In genomic region chr19:39435499-39436349, GRCh38 we compare ENCODE assay signal across 1 cellular context.
TF ChIP-seq lines count a peak whose summit lies in the region.

Gene RPS16, minus strand, starts transcription at chr19:39435949. Its CDS starts 54 bp downstream, at chr19:39435895.

TF ChIP-seq in HepG2, 621 proteins besides CTCF, POLR2A, EP300 and RAD21 (continued from another document and continues in another):
- no peak for TF ChIP-seq SNAPC4 (CRISPR knock-in tag; IDR thresholded peaks at IDR 0.05)
- no peak for TF ChIP-seq ZNF746 (CRISPR knock-in tag; IDR thresholded peaks at IDR 0.05)
- no peak; the same call in 1 of the 2 replicates for TF ChIP-seq ZMYM3 (CRISPR knock-in tag; IDR thresholded peaks at IDR 0.05)
- peak; percentile 72 for TF ChIP-seq ZNF160 (CRISPR knock-in tag; IDR thresholded peaks at IDR 0.05)
- peak; percentile 71; the same call in 1 of the 2 replicates for TF ChIP-seq ATF3 (CRISPR knock-in tag; IDR thresholded peaks at IDR 0.05)
- TF ChIP-seq GTF3A (CRISPR knock-in tag; conservative IDR thresholded peaks at IDR 0.05) = peak; percentile 96; the same call in 1 of the 2 replicates
- no peak for TF ChIP-seq FOXA1 (IDR thresholded peaks at IDR 0.05)
- no peak for TF ChIP-seq FOXA1 (CRISPR knock-in tag; IDR thresholded peaks at IDR 0.05)
- TF ChIP-seq FUBP1 (CRISPR knock-in tag; IDR thresholded peaks at IDR 0.05; ENCODE audit: borderline replicate concordance) = no peak
- TF ChIP-seq ZNF530 (CRISPR knock-in tag; IDR thresholded peaks at IDR 0.05; ENCODE audit: low read depth) = no peak
- no peak for TF ChIP-seq ZBTB33 (CRISPR knock-in tag; IDR thresholded peaks at IDR 0.05)
- no peak for TF ChIP-seq NFIB (CRISPR knock-in tag; IDR thresholded peaks at IDR 0.05; ENCODE audit: borderline replicate concordance)
- no peak for TF ChIP-seq ZNF33B (CRISPR knock-in tag; IDR thresholded peaks at IDR 0.05)
- peak; percentile 100 for TF ChIP-seq YEATS2 (CRISPR knock-in tag; IDR thresholded peaks at IDR 0.05; ENCODE audit: borderline replicate concordance)
- peak; percentile 75 for TF ChIP-seq KDM3A (CRISPR knock-in tag; IDR thresholded peaks at IDR 0.05; ENCODE audit: low read depth)
- TF ChIP-seq NONO (IDR thresholded peaks at IDR 0.05) = no peak
- peak; percentile 98 for TF ChIP-seq NONO (CRISPR knock-in tag; conservative IDR thresholded peaks at IDR 0.05)
- peak; percentile 78 for TF ChIP-seq SP5 (CRISPR knock-in tag; IDR thresholded peaks at IDR 0.05; ENCODE audit: borderline replicate concordance, low read depth)
- peak; percentile 76; the same call in 1 of the 2 replicates for TF ChIP-seq ZNF510 (CRISPR knock-in tag; IDR thresholded peaks at IDR 0.05; ENCODE audit: low read depth)
- TF ChIP-seq IRF2 (CRISPR knock-in tag; IDR thresholded peaks at IDR 0.05) = peak; percentile 96
- no peak; the same call in 1 of the 2 replicates for TF ChIP-seq FOXP4 (CRISPR knock-in tag; IDR thresholded peaks at IDR 0.05)
- peak; percentile 51 for TF ChIP-seq HIVEP1 (CRISPR knock-in tag; IDR thresholded peaks at IDR 0.05)
- TF ChIP-seq HDAC6 (IDR thresholded peaks at IDR 0.05; ENCODE audit: low read depth, low read length) = no peak
- peak; percentile 90 for TF ChIP-seq KAT7 (CRISPR knock-in tag; IDR thresholded peaks at IDR 0.05; ENCODE audit: borderline replicate concordance)
- peak; percentile 74 for TF ChIP-seq ZNF407 (CRISPR knock-in tag; IDR thresholded peaks at IDR 0.05; ENCODE audit: not compliant biosample characterization)
- TF ChIP-seq ZNF788 (CRISPR knock-in tag; IDR thresholded peaks at IDR 0.05; ENCODE audit: borderline replicate concordance) = peak; percentile 81; the same call in 1 of the 2 replicates
- no peak; the same call in 1 of the 2 replicates for TF ChIP-seq ZNF878 (CRISPR knock-in tag; IDR thresholded peaks at IDR 0.05)
- peak; percentile 74; the same call in 1 of the 2 replicates for TF ChIP-seq ZFP90 (CRISPR knock-in tag; IDR thresholded peaks at IDR 0.05; ENCODE audit: borderline replicate concordance)
- peak; percentile 72; the same call in 1 of the 2 replicates for TF ChIP-seq ZNF563 (CRISPR knock-in tag; IDR thresholded peaks at IDR 0.05)
- TF ChIP-seq NR1H2 (CRISPR knock-in tag; IDR thresholded peaks at IDR 0.05; ENCODE audit: borderline replicate concordance, low read depth) = no peak
- TF ChIP-seq ZNF574 (CRISPR knock-in tag; IDR thresholded peaks at IDR 0.05) = peak; percentile 94
- peak; percentile 79; the same call in 1 of the 2 replicates for TF ChIP-seq MAF1 (CRISPR knock-in tag; IDR thresholded peaks at IDR 0.05; ENCODE audit: borderline replicate concordance)
